8 cellular contexts compared by ENCODE assay signal in the genomic region with DNA sequence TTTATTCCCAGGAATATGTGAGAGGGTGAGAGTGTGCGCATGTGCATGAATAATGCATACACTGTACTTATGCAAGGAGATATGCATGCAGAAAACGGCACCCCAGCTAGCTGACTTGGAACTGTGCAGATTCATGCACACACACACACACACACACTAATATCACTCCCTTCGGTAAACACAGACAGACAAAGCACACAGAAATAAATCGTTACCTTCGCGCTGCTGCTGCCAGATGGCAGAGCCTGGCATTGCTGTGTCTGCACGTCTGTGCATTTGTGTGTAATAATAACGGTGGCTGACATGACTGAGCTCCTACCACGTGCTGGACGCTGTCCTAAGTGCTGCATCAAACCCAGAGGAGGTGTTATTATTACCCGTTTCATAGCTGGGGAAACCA. TPM values are rescaled to one million over a fixed set of nuclear protein-coding genes. Genes with fewer than 3 reads are reported as not detected.
DNase-seq lines count a peak whose midpoint lies in the region; ATAC-seq and TF ChIP-seq lines count a peak whose summit lies in the region.

No MANE protein-coding gene starts in this region.

- no peak for TF ChIP-seq CTCF in H9 (conservative IDR thresholded peaks at IDR 0.05)

- H2BK12ac ChIP-seq in H9 (ENCODE audit: insufficient read length, low read depth, low read length): no peak overlapping the region

- H3K18ac ChIP-seq in H9 (ENCODE audit: insufficient read length, low read depth, low read length): no peak overlapping the region

- DNase-seq in DMS79 (lab: John Stamatoyannopoulos, UW): peak; percentile 29
- peak; percentile 74 for DNase-seq in NCI-H1417 treated with DMSO at 0.1 percent for 48 hours (lab: John Stamatoyannopoulos, UW)
- DNase-seq in T-helper 17 cell: no peak
- DNase-seq in naive thymus-derived CD4-positive, alpha-beta T cell: no peak
- no peak for DNase-seq in H9
- DNase-seq in HPDE6-E6E7 (ENCODE audit: extremely low spot score): no peak

- no peak overlapping the region for H3K14ac ChIP-seq in H9 (ENCODE audit: insufficient read depth, low read length)

- no peak overlapping the region for H3K4me2 ChIP-seq in H9 (ENCODE audit: insufficient read depth, insufficient read length, low read length)

- no peak overlapping the region for H3K56ac ChIP-seq in H9 (ENCODE audit: insufficient read length, low read depth, low read length)

- no peaks in the 10 kb centered on the region for H4K20me1 ChIP-seq in H9 (ENCODE audit: control insufficient read depth, insufficient read depth, insufficient read length)

- no peak overlapping the region for H3K4ac ChIP-seq in H9 (ENCODE audit: low read depth, low read length)

- H4K91ac ChIP-seq in H9 (ENCODE audit: insufficient read length, low read depth, low read length): no peak overlapping the region

- no peaks in the 10 kb centered on the region for H3K23me2 ChIP-seq in H9 (ENCODE audit: insufficient read length, low read depth, low read length, poor library complexity, severe bottlenecking)

- no peak overlapping the region for H3K9ac ChIP-seq in H9 (ENCODE audit: extremely low read depth, insufficient read length, low read length)

- H3K79me1 ChIP-seq in H9 (ENCODE audit: insufficient read depth, low read depth, low read length, poor library complexity, severe bottlenecking): no peaks in the 10 kb centered on the region

- H2AK5ac ChIP-seq in H9 (ENCODE audit: insufficient read length, low read length): no peak overlapping the region

- ATAC-seq in T-helper 17 cell (peak; percentile 43), GM21515 (IDR thresholded peaks at IDR 0.05; ENCODE audit: unreplicated experiment) (no peak), GM19023 (IDR thresholded peaks at IDR 0.05; ENCODE audit: unreplicated experiment) (no peak)
- peak; percentile 29 for ATAC-seq in naive thymus-derived CD4-positive, alpha-beta T cell

- no peak overlapping the region for H4K8ac ChIP-seq in H9 (replicated peaks; ENCODE audit: insufficient read length, low read depth, low read length)

- H3K27me3 Mint-ChIP-seq in T-helper 17 cell (no peaks in the 10 kb centered on the region), H9 (ENCODE audit: low read depth) (no peaks in the 10 kb centered on the region)
- no peaks in the 10 kb centered on the region for H3K27me3 Mint-ChIP-seq in naive thymus-derived CD4-positive, alpha-beta T cell

- no peaks in the 10 kb centered on the region for H3K36me3 Mint-ChIP-seq in T-helper 17 cell (ENCODE audit: low read depth)
- peaks cover 0 to 18% (median 6%) of the 10 kb centered on the region in 5 donors for H3K36me3 Mint-ChIP-seq in naive thymus-derived CD4-positive, alpha-beta T cell
- no peaks in the 10 kb centered on the region for H3K36me3 Mint-ChIP-seq in H9 (ENCODE audit: insufficient read depth in 1 of 3, low read depth in 3 of 3)

- POLR2A ChIA-PET in naive thymus-derived CD4-positive, alpha-beta T cell (lab: Charles Lee): no interaction called here

- peaks cover 8 to 46% of the 10 kb centered on the region in 2 donors for H3K4me1 ChIP-seq in naive thymus-derived CD4-positive, alpha-beta T cell (ENCODE audit: control insufficient read depth in 2 of 2, insufficient read depth in 2 of 2, low read length in 2 of 2)
- no peaks in the 10 kb centered on the region; the same call in 1 of the 2 replicates for H3K4me1 ChIP-seq in H9 (ENCODE audit: insufficient read depth, low read length)

- H4K5ac ChIP-seq in H9 (ENCODE audit: insufficient read length, low read depth, low read length): no peak overlapping the region

- intact Hi-C loops in naive thymus-derived CD4-positive, alpha-beta T cell (cut with micrococcal nuclease): no loop called here

- no peak overlapping the region for H3K23ac ChIP-seq in H9 (ENCODE audit: insufficient read length, low read depth, low read length)

- H2BK120ac ChIP-seq in H9 (ENCODE audit: low read depth, low read length, poor library complexity, severe bottlenecking): no peak overlapping the region

- H3K4me3 Mint-ChIP-seq in T-helper 17 cell (peak overlapping the region; percentile 68), H9 (no peak overlapping the region)
- H3K4me3 Mint-ChIP-seq in naive thymus-derived CD4-positive, alpha-beta T cell: no peak overlapping the region

- H3K27ac ChIP-seq in naive thymus-derived CD4-positive, alpha-beta T cell (ENCODE audit: low read depth, low read length): no peak overlapping the region
- no peak overlapping the region for H3K27ac ChIP-seq in H9 (ENCODE audit: insufficient read length, low read depth, low read length)

- H2BK20ac ChIP-seq in H9 (ENCODE audit: low read depth, low read length, poor library complexity, severe bottlenecking): no peak overlapping the region

- no peak overlapping the region for H3T11ph ChIP-seq in H9 (ENCODE audit: low read length)

- H3K27me3 ChIP-seq in naive thymus-derived CD4-positive, alpha-beta T cell (ENCODE audit: control insufficient read depth in 2 of 2, insufficient read depth in 2 of 2, low read length in 2 of 2): no peaks in the 10 kb centered on the region
- no peaks in the 10 kb centered on the region for H3K27me3 ChIP-seq in H9 (ENCODE audit: insufficient read depth, low read length)

- H3K27ac Mint-ChIP-seq in T-helper 17 cell (no peak overlapping the region), H9 (peak overlapping the region in 1 of 3 experiments; percentile 60; a peak in 1 of 7 replicates)
- H3K27ac Mint-ChIP-seq in naive thymus-derived CD4-positive, alpha-beta T cell: peak overlapping the region in 1 of 9 donors; percentile 39

- CTCF ChIA-PET in naive thymus-derived CD4-positive, alpha-beta T cell (lab: Charles Lee): no interaction called here

- no CpG with 5 or more reads among the region's 11 CpGs for WGBS in H9 (ENCODE audit: extremely low coverage, insufficient read length, low lambda C conversion rate)

- 0 out of 2 replicates have a peak, but pooled peaks cover 3% of the 10 kb centered on the region for H3K79me2 ChIP-seq in H9 (ENCODE audit: insufficient read depth, low read length)

- H3K36me3 ChIP-seq in naive thymus-derived CD4-positive, alpha-beta T cell (ENCODE audit: control insufficient read depth in 2 of 3, insufficient read depth in 3 of 3, low read length in 3 of 3): no peaks in the 10 kb centered on the region

- H2AFZ ChIP-seq in H9 (ENCODE audit: low read length): no peak overlapping the region

- H3K4me1 Mint-ChIP-seq in T-helper 17 cell (peaks cover 69% of the 10 kb centered on the region), H9 (peaks cover 25 to 46% of the 10 kb centered on the region in 2 experiments)
- H3K4me1 Mint-ChIP-seq in naive thymus-derived CD4-positive, alpha-beta T cell: peaks cover 20 to 64% (median 41%) of the 10 kb centered on the region in 7 donors

- H3K9me3 Mint-ChIP-seq in naive thymus-derived CD4-positive, alpha-beta T cell: peaks cover 0 to 1% (median 0%) of the 10 kb centered on the region in 11 donors
- no peaks in the 10 kb centered on the region; a peak in 1 of 5 replicates for H3K9me3 Mint-ChIP-seq in H9

- H2BK15ac ChIP-seq in H9 (ENCODE audit: low read depth, low read length): no peak overlapping the region

- H2BK5ac ChIP-seq in H9 (ENCODE audit: insufficient read length, low read length): no peak overlapping the region

- H3K9me3 ChIP-seq in T-helper 17 cell (ENCODE audit: control insufficient read depth, low read length, poor library complexity, severe bottlenecking): no peaks in the 10 kb centered on the region
- H3K9me3 ChIP-seq in naive thymus-derived CD4-positive, alpha-beta T cell (ENCODE audit: control insufficient read depth in 2 of 3, low read length in 3 of 3): no peaks in the 10 kb centered on the region
- H3K9me3 ChIP-seq in H9 (ENCODE audit: control insufficient read depth, low read depth, low read length): no peaks in the 10 kb centered on the region

- no peak overlapping the region for H3K4me3 ChIP-seq in naive thymus-derived CD4-positive, alpha-beta T cell (ENCODE audit: low read length)

RNA-seq across cellular contexts. Expression of a gene that starts 36.8 kb away (rescaled TPM):
- 100 to 1,000 TPM; 188 to 200 TPM for total RNA-seq in T-helper 17 cell
- total RNA-seq in naive thymus-derived CD4-positive, alpha-beta T cell: 100 to 1,000 TPM in 2 of 5 experiments, 10 to 100 TPM in 3; 42.0 to 143 (median 53.8) TPM
- polyA plus RNA-seq in naive thymus-derived CD4-positive, alpha-beta T cell: 1 to 10 TPM; 2.9 to 6.2 TPM
- total RNA-seq in H9 (2021): 5.4 and 6.6 TPM in 2 replicates

Comparison
In these comparisons a context has a peak if more than half of its experiments do, and no peak if none do; other contexts are left out.
1. DNase-seq: peak in DMS79 (single experiment) and NCI-H1417 treated with DMSO at 0.1 percent for 48 hours (single experiment); none in T-helper 17 cell (0 of 3), naive thymus-derived CD4-positive, alpha-beta T cell (0 of 9), H9 (single experiment) and HPDE6-E6E7 (single experiment).
2. ATAC-seq: peak in T-helper 17 cell (single experiment) and naive thymus-derived CD4-positive, alpha-beta T cell (single experiment); none in GM21515 (single experiment) and GM19023 (single experiment).